ENCODE assay signal across 1 cellular context in the genomic region with DNA sequence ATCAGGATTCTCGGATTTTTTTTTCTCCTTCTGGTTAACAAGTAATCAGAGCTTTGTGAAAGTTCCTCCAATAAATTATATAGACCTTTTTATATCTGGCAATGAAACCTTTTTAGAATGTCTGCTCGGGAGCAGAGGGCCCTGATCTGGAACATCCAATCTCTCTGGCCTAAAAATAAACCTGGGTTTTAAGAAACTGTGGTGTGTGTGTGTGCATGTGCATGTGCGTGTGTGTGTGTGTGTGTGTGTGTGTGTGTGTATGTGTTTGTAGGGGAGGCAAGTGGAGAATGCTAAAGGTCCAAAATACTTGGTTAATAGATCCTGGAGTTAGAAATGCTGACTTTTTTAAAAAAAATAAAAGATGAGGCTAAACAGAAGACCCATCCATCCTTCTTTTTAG.
TF ChIP-seq lines count a peak whose summit lies in the region.

No MANE protein-coding gene starts in this region.

TF ChIP-seq in GM23338, 12 proteins besides CTCF, POLR2A, EP300 and RAD21 (continued from another document):
- no peak for TF ChIP-seq ZNF462 (CRISPR knock-in tag; IDR thresholded peaks at IDR 0.05)
- no peak for TF ChIP-seq STAT1 (IDR thresholded peaks at IDR 0.05; ENCODE audit: unreplicated experiment)
